Comparison of ENCODE assay signal across 19 cellular contexts in the genomic region with DNA sequence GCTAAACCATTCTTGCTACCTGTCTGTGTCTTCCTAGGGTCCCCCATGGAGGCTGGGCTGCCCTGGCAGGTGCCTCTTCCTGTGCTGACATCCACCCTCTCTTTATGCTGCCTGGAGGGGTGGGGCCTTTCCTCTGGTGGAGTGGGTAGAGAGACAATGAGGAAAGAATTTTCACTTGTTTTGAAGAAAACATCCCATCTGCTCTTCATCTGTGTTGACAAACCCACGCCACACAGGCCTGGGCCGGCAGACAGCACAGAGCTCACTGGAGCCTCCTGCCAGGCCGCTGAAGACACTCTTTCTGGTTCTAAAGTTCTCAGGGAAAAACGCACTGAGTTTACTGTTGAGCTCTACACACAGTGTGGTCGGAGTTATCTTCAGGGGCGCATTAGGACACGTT.
DNase-seq lines count a peak whose midpoint lies in the region; ATAC-seq and TF ChIP-seq lines count a peak whose summit lies in the region.
"Had no signal": no experiment of that assay in that cellular context is flagged by ENCODE, and none has a peak within 500 bp of the region (broad histone marks: within the 10 kb centered on the region; RNA-seq: fewer than 3 reads in every experiment).

No MANE protein-coding gene starts in this region.

- ATAC-seq in GM18873 (IDR thresholded peaks at IDR 0.05; ENCODE audit: low FRiP score, unreplicated experiment) (no peak), HG03135 (IDR thresholded peaks at IDR 0.05; ENCODE audit: unreplicated experiment) (no peak)
- ATAC-seq: A549, Panc1 had no signal

- no peak overlapping the region for H3K9ac ChIP-seq in MM.1S (ENCODE audit: low read length)

- H3K9me2 ChIP-seq in MM.1S (replicated peaks; ENCODE audit: insufficient read depth, low read length) = no peaks in the 10 kb centered on the region

- H3K79me2 ChIP-seq in MM.1S (ENCODE audit: low read length) (no peaks in the 10 kb centered on the region), osteoblast (ENCODE audit: insufficient read depth, low read length) (no peaks in the 10 kb centered on the region)

- peak; percentile 34 for DNase-seq in activated effector memory CD4-positive, alpha-beta T cell treated with anti-CD3 and anti-CD28 coated beads, Interleukin-2, amount 50 U/mL, for 16 hours
- no peak for DNase-seq in activated effector memory CD4-positive, alpha-beta T cell treated with Interleukin-2 at 50 U/mL for 16 hours
- no peak for DNase-seq in MM.1S
- peak; percentile 76 for DNase-seq in mesenteric fat pad (ENCODE audit: low spot score)
- no peak for DNase-seq in osteoblast (ENCODE audit: insufficient read length, low spot score, missing footprints)
- DNase-seq: Caco-2; CD4-positive, alpha-beta T cell; DMS 273 treated with DMSO at 0.1 percent for 48 hours; NCI-H1417; NCI-H1694 treated with DMSO at 0.1 percent for 48 hours; NCI-H2081 treated with DMSO at 0.1 percent for 48 hours; NCI-H2171 treated with DMSO at 0.1 percent for 48 hours; NCI-H524 treated with DMSO at 0.1 percent for 48 hours; NCI-H82 had no signal

- no peaks in the 10 kb centered on the region for H3K27me3 ChIP-seq in MM.1S (replicated peaks; ENCODE audit: insufficient read depth, low read length)
- H3K27me3 ChIP-seq in osteoblast (ENCODE audit: insufficient read depth, low read length) = no peaks in the 10 kb centered on the region
- H3K27me3 ChIP-seq: SJSA1 had no signal

- H3K4me3 ChIP-seq in MM.1S (ENCODE audit: low read length) (no peak overlapping the region), osteoblast (ENCODE audit: insufficient read depth, low read length) (no peak overlapping the region)
- H3K4me3 ChIP-seq: A549, SJSA1 had no signal

- no peaks in the 10 kb centered on the region for H3K36me3 ChIP-seq in MM.1S (replicated peaks; ENCODE audit: insufficient read depth, low read length)
- H3K36me3 ChIP-seq in osteoblast (ENCODE audit: insufficient read depth, low read length) = no peaks in the 10 kb centered on the region
- H3K36me3 ChIP-seq: SJSA1 had no signal

- 0 out of 2 replicates have a peak overlapping the region, but pooled peaks have one; percentile 86 for H3K27ac ChIP-seq in MM.1S (ENCODE audit: low read length)
- no peak overlapping the region for H3K27ac ChIP-seq in osteoblast (ENCODE audit: low read depth, low read length)
- H3K27ac ChIP-seq: A549, SJSA1 had no signal

- H3K9me3 ChIP-seq in MM.1S (replicated peaks; ENCODE audit: insufficient read depth, low read length) (no peaks in the 10 kb centered on the region), osteoblast (ENCODE audit: low read depth, low read length) (peaks cover 6% of the 10 kb centered on the region)
- H3K9me3 ChIP-seq: A549, Caco-2 had no signal

- no peak for TF ChIP-seq CTCF in MM.1S (IDR thresholded peaks at IDR 0.05; ENCODE audit: low read length)
- TF ChIP-seq CTCF in osteoblast (IDR thresholded peaks at IDR 0.05; ENCODE audit: extremely low read depth, low read depth, low read length) = no peak

- no peak overlapping the region for H3K4me2 ChIP-seq in MM.1S (ENCODE audit: low read depth, low read length)
- H3K4me2 ChIP-seq in osteoblast (ENCODE audit: insufficient read depth, low read length) = no peak overlapping the region
- H3K4me2 ChIP-seq: A549 had no signal

- peaks cover 16% of the 10 kb centered on the region for H3K4me1 ChIP-seq in MM.1S (ENCODE audit: low read length)
- H3K4me1 ChIP-seq in osteoblast (ENCODE audit: insufficient read depth, low read length) = no peaks in the 10 kb centered on the region
- H3K4me1 ChIP-seq: A549, Caco-2, SJSA1 had no signal

- H2AFZ ChIP-seq in MM.1S (ENCODE audit: low read length) (no peak overlapping the region), osteoblast (ENCODE audit: low read length) (no peak overlapping the region)

- H3F3A ChIP-seq in MM.1S (ENCODE audit: insufficient read depth, low read length) = peaks cover 18% of the 10 kb centered on the region; the same call in 1 of the 2 replicates

- H4K20me1 ChIP-seq in MM.1S (ENCODE audit: insufficient read depth, low read length) (no peaks in the 10 kb centered on the region), osteoblast (ENCODE audit: insufficient read depth, low read length) (no peaks in the 10 kb centered on the region)

Comparison
In these comparisons a context has a peak if more than half of its experiments do, and no peak if none do; other contexts are left out.
1. DNase-seq: peak in activated effector memory CD4-positive, alpha-beta T cell treated with anti-CD3 and anti-CD28 coated beads, Interleukin-2, amount 50 U/mL, for 16 hours (single experiment) and mesenteric fat pad (single experiment); none in activated effector memory CD4-positive, alpha-beta T cell treated with Interleukin-2 at 50 U/mL for 16 hours (single experiment), MM.1S (single experiment) and osteoblast (single experiment).